1 cellular context compared by ENCODE assay signal in the genomic region with DNA sequence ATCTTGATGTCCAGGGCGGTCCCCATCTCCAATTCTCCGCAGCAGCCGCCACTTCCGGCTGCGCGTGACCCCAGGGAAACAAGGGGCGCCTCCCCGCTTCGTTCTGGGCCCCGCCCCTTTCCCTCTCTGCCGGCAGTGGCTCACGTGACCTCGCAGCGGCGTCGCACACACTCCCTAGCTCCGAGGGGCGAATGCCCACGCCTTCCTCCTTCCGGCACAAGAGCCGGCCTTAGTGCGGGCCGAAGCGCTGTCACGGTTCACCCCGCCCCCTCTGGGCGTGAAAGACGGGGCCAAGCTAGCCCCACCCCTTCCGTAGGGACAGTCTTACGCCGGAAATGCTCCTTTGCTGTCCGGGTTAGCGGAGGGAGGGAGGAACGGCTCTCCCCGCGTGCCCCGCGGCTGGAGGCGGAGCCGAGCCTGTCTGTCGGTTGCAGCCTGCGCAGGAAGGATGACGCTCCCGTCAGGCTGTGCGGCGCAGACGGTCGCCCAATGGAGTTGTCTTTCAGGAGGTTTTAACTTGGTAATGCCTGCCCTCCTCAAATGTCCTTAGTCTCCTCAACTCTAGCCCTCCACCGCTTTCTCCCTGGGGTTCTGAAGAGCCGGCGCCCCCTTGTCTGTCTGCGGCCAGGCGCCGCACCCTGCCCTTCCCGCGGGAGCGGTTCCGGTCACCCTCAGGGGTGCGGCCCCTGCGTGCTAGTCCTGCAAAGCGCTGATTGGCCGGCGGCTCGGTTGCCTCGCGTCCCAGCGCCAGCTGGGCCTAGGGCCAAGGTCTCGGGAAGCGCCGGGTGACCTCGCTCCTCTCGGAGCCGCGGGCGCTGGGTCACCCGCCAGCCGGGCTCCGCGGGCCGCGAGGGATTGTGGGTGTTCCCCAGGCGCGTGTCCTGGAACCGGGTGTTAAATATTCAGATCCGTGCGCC.
TF ChIP-seq lines count a peak whose summit lies in the region.

A gene (minus strand): TSS at position 66 of the 917 bp plus-strand sequence. CDS start 40 bp downstream, at position 26.

TF ChIP-seq in HepG2, 621 proteins besides CTCF, POLR2A, EP300 and RAD21 (continued from another document and continues in another):
- TF ChIP-seq, protein P1, sequence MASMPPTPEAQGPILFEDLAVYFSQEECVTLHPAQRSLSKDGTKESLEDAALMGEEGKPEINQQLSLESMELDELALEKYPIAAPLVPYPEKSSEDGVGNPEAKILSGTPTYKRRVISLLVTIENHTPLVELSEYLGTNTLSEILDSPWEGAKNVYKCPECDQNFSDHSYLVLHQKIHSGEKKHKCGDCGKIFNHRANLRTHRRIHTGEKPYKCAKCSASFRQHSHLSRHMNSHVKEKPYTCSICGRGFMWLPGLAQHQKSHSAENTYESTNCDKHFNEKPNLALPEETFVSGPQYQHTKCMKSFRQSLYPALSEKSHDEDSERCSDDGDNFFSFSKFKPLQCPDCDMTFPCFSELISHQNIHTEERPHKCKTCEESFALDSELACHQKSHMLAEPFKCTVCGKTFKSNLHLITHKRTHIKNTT (CRISPR knock-in tag; IDR thresholded peaks at IDR 0.05) = no peak
- TF ChIP-seq HIVEP1 (CRISPR knock-in tag; IDR thresholded peaks at IDR 0.05) = peak; percentile 91
- peak; percentile 44 for TF ChIP-seq ERF (CRISPR knock-in tag; IDR thresholded peaks at IDR 0.05)
- TF ChIP-seq, protein P2, sequence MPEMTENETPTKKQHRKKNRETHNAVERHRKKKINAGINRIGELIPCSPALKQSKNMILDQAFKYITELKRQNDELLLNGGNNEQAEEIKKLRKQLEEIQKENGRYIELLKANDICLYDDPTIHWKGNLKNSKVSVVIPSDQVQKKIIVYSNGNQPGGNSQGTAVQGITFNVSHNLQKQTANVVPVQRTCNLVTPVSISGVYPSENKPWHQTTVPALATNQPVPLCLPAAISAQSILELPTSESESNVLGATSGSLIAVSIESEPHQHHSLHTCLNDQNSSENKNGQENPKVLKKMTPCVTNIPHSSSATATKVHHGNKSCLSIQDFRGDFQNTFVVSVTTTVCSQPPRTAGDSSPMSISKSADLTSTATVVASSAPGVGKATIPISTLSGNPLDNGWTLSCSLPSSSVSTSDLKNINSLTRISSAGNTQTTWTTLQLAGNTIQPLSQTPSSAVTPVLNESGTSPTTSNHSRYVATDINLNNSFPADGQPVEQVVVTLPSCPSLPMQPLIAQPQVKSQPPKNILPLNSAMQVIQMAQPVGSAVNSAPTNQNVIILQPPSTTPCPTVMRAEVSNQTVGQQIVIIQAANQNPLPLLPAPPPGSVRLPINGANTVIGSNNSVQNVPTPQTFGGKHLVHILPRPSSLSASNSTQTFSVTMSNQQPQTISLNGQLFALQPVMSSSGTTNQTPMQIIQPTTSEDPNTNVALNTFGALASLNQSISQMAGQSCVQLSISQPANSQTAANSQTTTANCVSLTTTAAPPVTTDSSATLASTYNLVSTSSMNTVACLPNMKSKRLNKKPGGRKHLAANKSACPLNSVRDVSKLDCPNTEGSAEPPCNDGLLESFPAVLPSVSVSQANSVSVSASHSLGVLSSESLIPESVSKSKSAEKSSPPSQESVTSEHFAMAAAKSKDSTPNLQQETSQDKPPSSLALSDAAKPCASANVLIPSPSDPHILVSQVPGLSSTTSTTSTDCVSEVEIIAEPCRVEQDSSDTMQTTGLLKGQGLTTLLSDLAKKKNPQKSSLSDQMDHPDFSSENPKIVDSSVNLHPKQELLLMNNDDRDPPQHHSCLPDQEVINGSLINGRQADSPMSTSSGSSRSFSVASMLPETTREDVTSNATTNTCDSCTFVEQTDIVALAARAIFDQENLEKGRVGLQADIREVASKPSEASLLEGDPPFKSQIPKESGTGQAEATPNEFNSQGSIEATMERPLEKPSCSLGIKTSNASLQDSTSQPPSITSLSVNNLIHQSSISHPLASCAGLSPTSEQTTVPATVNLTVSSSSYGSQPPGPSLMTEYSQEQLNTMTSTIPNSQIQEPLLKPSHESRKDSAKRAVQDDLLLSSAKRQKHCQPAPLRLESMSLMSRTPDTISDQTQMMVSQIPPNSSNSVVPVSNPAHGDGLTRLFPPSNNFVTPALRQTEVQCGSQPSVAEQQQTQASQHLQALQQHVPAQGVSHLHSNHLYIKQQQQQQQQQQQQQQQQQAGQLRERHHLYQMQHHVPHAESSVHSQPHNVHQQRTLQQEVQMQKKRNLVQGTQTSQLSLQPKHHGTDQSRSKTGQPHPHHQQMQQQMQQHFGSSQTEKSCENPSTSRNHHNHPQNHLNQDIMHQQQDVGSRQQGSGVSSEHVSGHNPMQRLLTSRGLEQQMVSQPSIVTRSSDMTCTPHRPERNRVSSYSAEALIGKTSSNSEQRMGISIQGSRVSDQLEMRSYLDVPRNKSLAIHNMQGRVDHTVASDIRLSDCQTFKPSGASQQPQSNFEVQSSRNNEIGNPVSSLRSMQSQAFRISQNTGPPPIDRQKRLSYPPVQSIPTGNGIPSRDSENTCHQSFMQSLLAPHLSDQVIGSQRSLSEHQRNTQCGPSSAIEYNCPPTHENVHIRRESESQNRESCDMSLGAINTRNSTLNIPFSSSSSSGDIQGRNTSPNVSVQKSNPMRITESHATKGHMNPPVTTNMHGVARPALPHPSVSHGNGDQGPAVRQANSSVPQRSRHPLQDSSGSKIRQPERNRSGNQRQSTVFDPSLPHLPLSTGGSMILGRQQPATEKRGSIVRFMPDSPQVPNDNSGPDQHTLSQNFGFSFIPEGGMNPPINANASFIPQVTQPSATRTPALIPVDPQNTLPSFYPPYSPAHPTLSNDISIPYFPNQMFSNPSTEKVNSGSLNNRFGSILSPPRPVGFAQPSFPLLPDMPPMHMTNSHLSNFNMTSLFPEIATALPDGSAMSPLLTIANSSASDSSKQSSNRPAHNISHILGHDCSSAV (CRISPR knock-in tag; IDR thresholded peaks at IDR 0.05; ENCODE audit: borderline replicate concordance) = 0 out of 2 replicates have a peak, but pooled peaks have one; percentile 81
- peak; percentile 73 for TF ChIP-seq ZFX (CRISPR knock-in tag; IDR thresholded peaks at IDR 0.05; ENCODE audit: low read depth)
- TF ChIP-seq, protein P3, sequence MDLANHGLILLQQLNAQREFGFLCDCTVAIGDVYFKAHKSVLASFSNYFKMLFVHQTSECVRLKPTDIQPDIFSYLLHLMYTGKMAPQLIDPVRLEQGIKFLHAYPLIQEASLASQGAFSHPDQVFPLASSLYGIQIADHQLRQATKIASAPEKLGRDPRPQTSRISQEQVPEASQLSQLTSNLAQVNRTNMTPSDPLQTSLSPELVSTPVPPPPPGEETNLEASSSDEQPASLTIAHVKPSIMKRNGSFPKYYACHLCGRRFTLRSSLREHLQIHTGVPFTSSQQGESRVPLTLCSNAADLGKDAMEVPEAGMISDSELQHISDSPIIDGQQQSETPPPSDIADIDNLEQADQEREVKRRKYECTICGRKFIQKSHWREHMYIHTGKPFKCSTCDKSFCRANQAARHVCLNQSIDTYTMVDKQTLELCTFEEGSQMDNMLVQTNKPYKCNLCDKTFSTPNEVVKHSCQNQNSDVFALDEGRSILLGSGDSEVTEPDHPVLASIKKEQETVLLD (CRISPR knock-in tag; IDR thresholded peaks at IDR 0.05; ENCODE audit: low read depth) = peak; percentile 99
- TF ChIP-seq ZNF790 (CRISPR knock-in tag; IDR thresholded peaks at IDR 0.05; ENCODE audit: borderline replicate concordance) = peak; percentile 87
- TF ChIP-seq, protein P4, sequence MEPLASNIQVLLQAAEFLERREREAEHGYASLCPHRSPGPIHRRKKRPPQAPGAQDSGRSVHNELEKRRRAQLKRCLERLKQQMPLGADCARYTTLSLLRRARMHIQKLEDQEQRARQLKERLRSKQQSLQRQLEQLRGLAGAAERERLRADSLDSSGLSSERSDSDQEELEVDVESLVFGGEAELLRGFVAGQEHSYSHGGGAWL (CRISPR knock-in tag; IDR thresholded peaks at IDR 0.05) = peak; percentile 73; the same call in 1 of the 2 replicates
- peak; percentile 92 for TF ChIP-seq SP4 (CRISPR knock-in tag; IDR thresholded peaks at IDR 0.05)
- peak; percentile 89 for TF ChIP-seq GATAD1 (CRISPR knock-in tag; IDR thresholded peaks at IDR 0.05)
- TF ChIP-seq RELA (CRISPR knock-in tag; IDR thresholded peaks at IDR 0.05) = no peak
- peak; percentile 91 for TF ChIP-seq SAP130 (CRISPR knock-in tag; IDR thresholded peaks at IDR 0.05; ENCODE audit: low read depth)
- no peak for TF ChIP-seq HNRNPH1 (optimal IDR thresholded peaks at IDR 0.05; ENCODE audit: low read depth, low read length)
- TF ChIP-seq MIXL1 (CRISPR knock-in tag; IDR thresholded peaks at IDR 0.05) = 0 out of 2 replicates have a peak, but pooled peaks have one; percentile 30
- TF ChIP-seq, protein P5, sequence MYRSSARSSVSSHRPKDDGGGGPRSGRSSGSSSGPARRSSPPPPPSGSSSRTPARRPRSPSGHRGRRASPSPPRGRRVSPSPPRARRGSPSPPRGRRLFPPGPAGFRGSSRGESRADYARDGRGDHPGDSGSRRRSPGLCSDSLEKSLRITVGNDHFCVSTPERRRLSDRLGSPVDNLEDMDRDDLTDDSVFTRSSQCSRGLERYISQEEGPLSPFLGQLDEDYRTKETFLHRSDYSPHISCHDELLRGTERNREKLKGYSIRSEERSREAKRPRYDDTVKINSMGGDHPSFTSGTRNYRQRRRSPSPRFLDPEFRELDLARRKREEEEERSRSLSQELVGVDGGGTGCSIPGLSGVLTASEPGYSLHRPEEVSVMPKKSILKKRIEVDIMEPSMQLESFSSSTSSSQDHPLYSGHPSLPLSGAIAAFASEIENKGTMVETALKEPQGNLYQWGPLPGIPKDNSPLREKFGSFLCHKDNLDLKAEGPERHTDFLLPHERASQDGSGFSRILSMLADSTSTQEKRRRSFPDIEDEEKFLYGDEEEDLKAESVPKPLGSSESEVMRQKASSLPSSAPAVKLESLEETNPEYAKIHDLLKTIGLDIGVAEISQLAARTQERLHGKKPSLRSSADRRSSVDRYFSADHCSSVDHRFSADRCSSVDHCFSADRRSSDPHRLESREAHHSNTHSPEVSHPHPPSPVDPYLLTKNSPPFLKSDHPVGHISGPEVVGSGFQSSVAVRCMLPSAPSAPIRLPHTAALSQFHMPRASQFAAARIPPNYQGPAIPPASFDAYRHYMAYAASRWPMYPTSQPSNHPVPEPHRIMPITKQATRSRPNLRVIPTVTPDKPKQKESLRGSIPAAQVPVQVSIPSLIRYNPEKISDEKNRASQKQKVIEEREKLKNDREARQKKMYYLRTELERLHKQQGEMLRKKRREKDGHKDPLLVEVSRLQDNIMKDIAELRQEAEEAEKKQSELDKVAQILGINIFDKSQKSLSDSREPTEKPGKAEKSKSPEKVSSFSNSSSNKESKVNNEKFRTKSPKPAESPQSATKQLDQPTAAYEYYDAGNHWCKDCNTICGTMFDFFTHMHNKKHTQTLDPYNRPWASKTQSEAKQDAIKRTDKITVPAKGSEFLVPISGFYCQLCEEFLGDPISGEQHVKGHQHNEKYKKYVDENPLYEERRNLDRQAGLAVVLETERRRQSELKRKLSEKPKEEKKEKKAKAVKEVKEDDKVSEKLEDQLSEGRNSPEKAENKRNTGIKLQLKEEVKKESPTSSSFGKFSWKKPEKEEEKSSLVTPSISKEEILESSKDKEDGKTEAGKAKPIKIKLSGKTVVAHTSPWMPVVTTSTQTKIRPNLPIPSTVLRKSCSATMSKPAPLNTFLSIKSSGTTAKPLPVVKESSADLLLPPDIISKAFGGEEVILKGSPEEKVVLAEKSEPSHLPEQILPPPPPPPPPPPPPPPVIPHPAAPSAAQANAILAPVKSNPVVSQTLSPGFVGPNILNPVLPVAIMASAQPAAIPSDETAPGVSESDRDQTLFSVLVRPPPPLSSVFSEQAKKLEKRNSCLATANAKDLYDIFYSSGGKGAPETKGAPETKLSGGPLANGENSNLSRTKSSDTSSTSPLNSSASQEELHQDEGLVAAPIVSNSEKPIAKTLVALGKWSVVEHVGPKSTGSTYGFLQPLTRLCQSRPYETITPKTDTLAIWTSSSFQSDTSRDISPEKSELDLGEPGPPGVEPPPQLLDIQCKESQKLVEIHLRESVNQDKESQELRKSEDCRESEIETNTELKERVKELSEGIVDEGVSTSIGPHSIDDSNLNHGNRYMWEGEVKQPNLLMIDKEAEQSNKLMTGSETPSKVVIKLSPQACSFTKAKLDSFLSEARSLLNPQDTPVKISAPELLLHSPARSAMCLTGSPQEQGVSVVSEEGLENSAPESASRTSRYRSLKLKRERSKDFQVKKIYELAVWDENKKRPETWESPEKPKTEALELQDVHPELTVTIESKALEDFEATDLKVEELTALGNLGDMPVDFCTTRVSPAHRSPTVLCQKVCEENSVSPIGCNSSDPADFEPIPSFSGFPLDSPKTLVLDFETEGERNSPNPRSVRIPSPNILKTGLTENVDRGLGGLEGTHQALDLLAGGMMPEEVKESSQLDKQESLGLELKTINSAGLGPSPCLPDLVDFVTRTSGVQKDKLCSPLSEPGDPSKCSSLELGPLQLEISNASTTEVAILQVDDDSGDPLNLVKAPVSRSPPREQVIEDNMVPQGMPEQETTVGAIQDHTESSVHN (CRISPR knock-in tag; IDR thresholded peaks at IDR 0.05) = no peak
- TF ChIP-seq ZNF138 (CRISPR knock-in tag; IDR thresholded peaks at IDR 0.05; ENCODE audit: low read depth) = no peak
- no peak for TF ChIP-seq KLF15 (CRISPR knock-in tag; IDR thresholded peaks at IDR 0.05; ENCODE audit: borderline replicate concordance)
- TF ChIP-seq, protein P6, sequence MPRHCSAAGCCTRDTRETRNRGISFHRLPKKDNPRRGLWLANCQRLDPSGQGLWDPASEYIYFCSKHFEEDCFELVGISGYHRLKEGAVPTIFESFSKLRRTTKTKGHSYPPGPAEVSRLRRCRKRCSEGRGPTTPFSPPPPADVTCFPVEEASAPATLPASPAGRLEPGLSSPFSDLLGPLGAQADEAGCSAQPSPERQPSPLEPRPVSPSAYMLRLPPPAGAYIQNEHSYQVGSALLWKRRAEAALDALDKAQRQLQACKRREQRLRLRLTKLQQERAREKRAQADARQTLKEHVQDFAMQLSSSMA (CRISPR knock-in tag; IDR thresholded peaks at IDR 0.05) = peak; percentile 64; the same call in 1 of the 2 replicates
- peak; percentile 78; the same call in 1 of the 2 replicates for TF ChIP-seq REPIN1 (CRISPR knock-in tag; IDR thresholded peaks at IDR 0.05; ENCODE audit: borderline replicate concordance, low read depth)
- TF ChIP-seq ZNF607 (CRISPR knock-in tag; IDR thresholded peaks at IDR 0.05; ENCODE audit: borderline replicate concordance) = peak; percentile 94
- peak; percentile 71; the same call in 1 of the 2 replicates for TF ChIP-seq ZNF839 (CRISPR knock-in tag; IDR thresholded peaks at IDR 0.05; ENCODE audit: borderline replicate concordance)
- TF ChIP-seq ZNF746 (CRISPR knock-in tag; IDR thresholded peaks at IDR 0.05) = peak; percentile 69; the same call in 1 of the 2 replicates
- TF ChIP-seq, protein P7, sequence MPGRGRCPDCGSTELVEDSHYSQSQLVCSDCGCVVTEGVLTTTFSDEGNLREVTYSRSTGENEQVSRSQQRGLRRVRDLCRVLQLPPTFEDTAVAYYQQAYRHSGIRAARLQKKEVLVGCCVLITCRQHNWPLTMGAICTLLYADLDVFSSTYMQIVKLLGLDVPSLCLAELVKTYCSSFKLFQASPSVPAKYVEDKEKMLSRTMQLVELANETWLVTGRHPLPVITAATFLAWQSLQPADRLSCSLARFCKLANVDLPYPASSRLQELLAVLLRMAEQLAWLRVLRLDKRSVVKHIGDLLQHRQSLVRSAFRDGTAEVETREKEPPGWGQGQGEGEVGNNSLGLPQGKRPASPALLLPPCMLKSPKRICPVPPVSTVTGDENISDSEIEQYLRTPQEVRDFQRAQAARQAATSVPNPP (CRISPR knock-in tag; IDR thresholded peaks at IDR 0.05) = 0 out of 2 replicates have a peak, but pooled peaks have one; percentile 57
- no peak for TF ChIP-seq HNRNPUL1 (IDR thresholded peaks at IDR 0.05; ENCODE audit: low read depth, low read length)
- peak; percentile 39; the same call in 1 of the 2 replicates for TF ChIP-seq KAT7 (CRISPR knock-in tag; IDR thresholded peaks at IDR 0.05; ENCODE audit: borderline replicate concordance)
- TF ChIP-seq ZNF558 (CRISPR knock-in tag; IDR thresholded peaks at IDR 0.05; ENCODE audit: borderline replicate concordance) = peak; percentile 82
- peak; percentile 82; the same call in 1 of the 2 replicates for TF ChIP-seq ZFP41 (CRISPR knock-in tag; IDR thresholded peaks at IDR 0.05; ENCODE audit: borderline replicate concordance)
- TF ChIP-seq CBFB (CRISPR knock-in tag; IDR thresholded peaks at IDR 0.05) = peak; percentile 85; the same call in 1 of the 2 replicates
- peak; percentile 40 for TF ChIP-seq JUND (CRISPR knock-in tag; IDR thresholded peaks at IDR 0.05)
